In the genomic region with DNA sequence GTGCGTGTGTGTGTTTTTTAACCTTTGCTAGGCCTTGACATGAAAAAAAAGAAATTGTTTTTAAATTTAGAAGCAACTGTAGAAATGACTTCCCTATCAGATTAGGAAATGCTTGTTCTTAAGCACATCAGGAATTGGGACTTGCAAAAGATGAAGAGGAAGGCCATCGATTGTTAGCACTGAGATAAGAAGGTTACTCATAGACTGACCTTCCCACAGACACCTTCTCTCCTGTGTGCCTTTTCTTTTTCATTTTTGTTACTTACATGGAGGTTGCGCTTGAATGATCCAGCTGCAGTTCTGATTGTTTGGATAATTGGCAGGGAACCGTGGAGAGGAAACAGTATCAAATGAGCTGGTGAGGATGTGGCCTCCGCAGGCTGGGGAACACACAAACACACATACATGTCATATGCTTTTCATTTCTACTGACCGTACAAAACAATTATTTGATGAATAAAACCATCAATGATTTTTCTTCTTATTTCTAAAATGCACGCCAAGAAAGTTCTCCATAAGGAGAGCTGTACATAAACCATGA, we compare ENCODE assay signal across 13 cellular contexts.
DNase-seq lines count a peak whose midpoint lies in the region; ATAC-seq and TF ChIP-seq lines count a peak whose summit lies in the region.
"Had no signal": no experiment of that assay in that cellular context is flagged by ENCODE, and none has a peak within 500 bp of the region (broad histone marks: within the 10 kb centered on the region; RNA-seq: fewer than 3 reads in every experiment).

No MANE protein-coding gene starts in this region.

- H3K4me1 Mint-ChIP-seq in chondrocyte (ENCODE audit: low read depth): peaks cover 28% of the 10 kb centered on the region
- H3K4me1 Mint-ChIP-seq in nephron progenitor cell: peaks cover 55% of the 10 kb centered on the region
- peaks cover 21% of the 10 kb centered on the region for H3K4me1 Mint-ChIP-seq in Calu3 (ENCODE audit: low read depth, unreplicated experiment)

- H3K4me1 ChIP-seq in ACC112 (ENCODE audit: control insufficient read depth, insufficient read depth, low read length, unreplicated experiment) (peaks cover 12% of the 10 kb centered on the region), GM23248 (ENCODE audit: insufficient read depth) (peaks cover 25% of the 10 kb centered on the region)
- H3K4me1 ChIP-seq: prostate gland had no signal

- in situ Hi-C loops in GM23248 (cut with MboI): no loop called here

- H3F3A ChIP-seq in GM23248 (ENCODE audit: insufficient read depth): peaks cover 24% of the 10 kb centered on the region

- H3K9me3 Mint-ChIP-seq in chondrocyte (ENCODE audit: low read depth) (no peaks in the 10 kb centered on the region), nephron progenitor cell (no peaks in the 10 kb centered on the region), Calu3 (ENCODE audit: low read depth, unreplicated experiment) (no peaks in the 10 kb centered on the region)

- H3K4me2 ChIP-seq in GM23248 (ENCODE audit: unreplicated experiment): no peak overlapping the region

- H4K20me1 ChIP-seq in GM23248 (ENCODE audit: insufficient read depth): no peaks in the 10 kb centered on the region

- H3K27me3 Mint-ChIP-seq in chondrocyte (ENCODE audit: low read depth) (no peaks in the 10 kb centered on the region), nephron progenitor cell (ENCODE audit: low read depth, poor library complexity) (peaks cover 6% of the 10 kb centered on the region), Calu3 (ENCODE audit: unreplicated experiment) (no peaks in the 10 kb centered on the region)

- CTCF ChIA-PET in Calu3 (lab: Charles Lee): no interaction called here

- H3K4me3 Mint-ChIP-seq in chondrocyte (ENCODE audit: unreplicated experiment): no peak overlapping the region
- peak overlapping the region; percentile 7 for H3K4me3 Mint-ChIP-seq in nephron progenitor cell
- no peak overlapping the region for H3K4me3 Mint-ChIP-seq in Calu3 (ENCODE audit: low read depth, unreplicated experiment)

- no peaks in the 10 kb centered on the region for H3K27me3 ChIP-seq in ACC112 (ENCODE audit: insufficient read depth, low read length)
- no peaks in the 10 kb centered on the region for H3K27me3 ChIP-seq in GM23248 (replicated peaks; ENCODE audit: insufficient read depth)

- no peaks in the 10 kb centered on the region for H3K36me3 ChIP-seq in ACC112 (ENCODE audit: insufficient read depth, low read length)
- H3K36me3 ChIP-seq in GM23248 (ENCODE audit: low read depth): no peaks in the 10 kb centered on the region
- H3K36me3 ChIP-seq: prostate gland had no signal

- H3K9ac ChIP-seq in GM23248: 0 out of 2 replicates have a peak overlapping the region, but pooled peaks have one; percentile 76

- H3K36me3 Mint-ChIP-seq in chondrocyte (ENCODE audit: low read depth) (no peaks in the 10 kb centered on the region), nephron progenitor cell (ENCODE audit: low read depth) (no peaks in the 10 kb centered on the region), Calu3 (ENCODE audit: insufficient read depth, unreplicated experiment) (no peaks in the 10 kb centered on the region)

- H3K9me2 ChIP-seq in GM23248 (ENCODE audit: insufficient read depth): no peaks in the 10 kb centered on the region

- DNase-seq in GM23248 (no peak), chondrocyte (ENCODE audit: low spot score) (no peak), nephron progenitor cell (no peak), NCI-H2107 treated with DMSO at 0.1 percent for 48 hours (lab: John Stamatoyannopoulos, UW; ENCODE audit: unreplicated experiment) (no peak), RPMI8226 (no peak), Calu3 (no peak)
- DNase-seq: activated naive CD4-positive, alpha-beta T cell; DND-41; effector memory CD4-positive, alpha-beta T cell; NCI-H2029 had no signal

- H3K27ac Mint-ChIP-seq in chondrocyte (ENCODE audit: unreplicated experiment) (peak overlapping the region; percentile 4), nephron progenitor cell (peak overlapping the region; percentile 91), Calu3 (ENCODE audit: unreplicated experiment) (no peak overlapping the region)

- H3K4me3 ChIP-seq in ACC112 (ENCODE audit: low read depth, low read length) (no peak overlapping the region), GM23248 (no peak overlapping the region)
- H3K4me3 ChIP-seq: prostate gland had no signal

- TF ChIP-seq CTCF in chondrocyte (IDR thresholded peaks at IDR 0.05) (no peak), nephron progenitor cell (IDR thresholded peaks at IDR 0.05) (no peak), Calu3 (IDR thresholded peaks at IDR 0.05; ENCODE audit: unreplicated experiment) (no peak)

- no TSS peak for BruUV-seq in Calu3 (replicated peaks; lab: Mats Ljungman, UMichigan)

- no peaks in the 10 kb centered on the region for H3K79me2 ChIP-seq in ACC112 (ENCODE audit: control insufficient read depth, insufficient read depth, low read length, unreplicated experiment)
- H3K79me2 ChIP-seq in GM23248 (ENCODE audit: insufficient read depth): no peaks in the 10 kb centered on the region

- 32 to 39% methylated on average over 7 of the region's 7 CpGs for WGBS in GM23248 (ENCODE audit: low coverage in 1 of 2, low lambda C conversion rate in 2 of 2, missing lambda C conversion rate in 2 of 2), 2 experiments

- H3K9me3 ChIP-seq in GM23248 (ENCODE audit: low read depth): no peaks in the 10 kb centered on the region
- H3K9me3 ChIP-seq: prostate gland had no signal

- ATAC-seq in GM21360 (IDR thresholded peaks at IDR 0.05; ENCODE audit: unreplicated experiment): no peak

- intact Hi-C loops in Calu3 (cut with micrococcal nuclease; ENCODE audit: unreplicated experiment): no loop called here

- H2AFZ ChIP-seq in ACC112 (ENCODE audit: low read length, unreplicated experiment) (peak overlapping the region; percentile 3), GM23248 (peak overlapping the region; percentile 71)

- H3K27ac ChIP-seq in ACC112 (ENCODE audit: low read depth, low read length): no peak overlapping the region
- no peak overlapping the region for H3K27ac ChIP-seq in GM23248
- H3K27ac ChIP-seq: prostate gland had no signal
